23 cellular contexts compared by ENCODE assay signal in the genomic region with DNA sequence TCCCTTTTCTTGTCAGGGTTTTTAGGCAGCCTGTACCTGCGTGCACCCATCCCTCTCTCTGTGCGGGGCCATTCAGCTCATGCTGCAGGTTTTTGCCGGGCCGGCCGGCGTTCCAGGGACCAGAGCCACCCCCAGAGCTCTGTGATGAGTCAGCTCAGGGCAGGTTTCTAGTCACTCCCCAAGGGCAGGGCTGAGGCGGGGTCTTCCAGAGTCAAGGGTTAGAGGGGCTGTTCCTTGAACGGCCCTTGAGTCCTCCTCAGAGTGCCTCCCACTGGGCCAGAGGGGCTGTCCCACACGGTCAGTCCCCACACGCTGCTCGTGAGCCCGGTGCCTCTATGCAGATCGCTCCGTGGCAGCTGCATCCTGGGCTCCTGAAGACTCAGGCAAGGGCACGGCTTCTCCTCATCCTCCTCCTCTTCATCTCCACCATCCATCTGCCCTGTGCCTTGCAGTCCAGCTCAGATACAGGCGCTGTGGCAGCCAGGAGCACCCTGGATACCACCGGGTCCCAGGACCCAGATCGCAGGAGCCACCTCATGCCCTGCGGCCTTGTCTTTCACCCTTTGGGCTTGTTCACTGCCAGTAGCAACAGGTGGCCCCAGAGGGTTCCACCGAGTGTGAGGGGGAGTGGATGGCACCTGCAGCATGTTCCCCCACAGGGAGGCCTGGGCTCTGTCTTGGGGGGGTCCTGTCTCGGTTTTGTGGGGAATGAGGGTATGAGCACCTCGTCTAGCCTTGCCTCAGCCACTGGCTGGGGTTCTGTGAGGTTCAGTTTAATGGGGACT. TPM values are rescaled to one million over a fixed set of nuclear protein-coding genes. Genes with fewer than 3 reads are reported as not detected.
DNase-seq lines count a peak whose midpoint lies in the region; ATAC-seq and TF ChIP-seq lines count a peak whose summit lies in the region.
"Had no signal": no experiment of that assay in that cellular context is flagged by ENCODE, and none has a peak within 500 bp of the region (broad histone marks: within the 10 kb centered on the region; RNA-seq: fewer than 3 reads in every experiment).

No MANE protein-coding gene starts in this region.

- CTCF ChIA-PET in WTC11 (lab: Charles Lee) = interaction anchor here (0.5 to 1.9 kb wide), 4 partner anchors 7 to 181 kb away, joined by 3 to 8 read pairs (median 6); no protein-coding TSS in a partner anchor
- CTCF ChIA-PET in activated CD4-positive, alpha-beta memory T cell treated with anti-CD3 and anti-CD28 coated beads, Interleukin-2, amount 10 ng/mL, durations not matched to agents 7 days and 5 days (lab: Charles Lee) = interaction anchor here (1.2 to 2.7 kb wide), 4 partner anchors 7 to 181 kb away, joined by 3 to 11 read pairs (median 4); no protein-coding TSS in a partner anchor

- H3K36me3 ChIP-seq in H7 (replicated peaks; ENCODE audit: control insufficient read depth, insufficient read depth, low read length) = peaks cover 4% of the 10 kb centered on the region
- H3K36me3 ChIP-seq: right lobe of liver, uterus had no signal

- peak overlapping the region; percentile 95 for H3K27ac Mint-ChIP-seq in WTC11
- H3K27ac Mint-ChIP-seq in progenitor cell of endocrine pancreas = peak overlapping the region; percentile 52
- no peak overlapping the region for H3K27ac Mint-ChIP-seq in activated CD4-positive, alpha-beta memory T cell treated with anti-CD3 and anti-CD28 coated beads, Interleukin-2, amount 10 ng/mL, durations not matched to agents 7 days and 5 days
- H3K27ac Mint-ChIP-seq: activated B cell treated with CpG ODN at 0.5 μM for 24 hours; activated T-helper 17 cell treated with anti-CD3 and anti-CD28 coated beads, Interleukin-2, amount 50 U/mL, for 72 hours; T-helper 1 cell treated with Interleukin-12 subunit alpha and Interleukin-12 subunit beta and Interleukin-4 antibody, amounts not matched to agents 30 μg/mL and 1 μg/mL, for 36 hours had no signal

- intact Hi-C loops in left cardiac atrium (cut with DNase I) = loop anchor here in 1 of 2 donors (5.0 kb wide), 1 partner anchor 115 kb away; a partner anchor contains a TSS

- no peak overlapping the region for H3K4me3 ChIP-seq in H7 (ENCODE audit: insufficient read depth, low read depth, low read length)
- H3K4me3 ChIP-seq: HAP-1, right lobe of liver, uterus had no signal

- H3K27me3 Mint-ChIP-seq in WTC11 (ENCODE audit: low read depth) (no peaks in the 10 kb centered on the region), progenitor cell of endocrine pancreas (no peaks in the 10 kb centered on the region)
- H3K27me3 Mint-ChIP-seq in activated CD4-positive, alpha-beta memory T cell treated with anti-CD3 and anti-CD28 coated beads, Interleukin-2, amount 10 ng/mL, durations not matched to agents 7 days and 5 days = no peaks in the 10 kb centered on the region
- H3K27me3 Mint-ChIP-seq: activated B cell treated with CpG ODN at 0.5 μM for 24 hours; activated T-helper 17 cell treated with anti-CD3 and anti-CD28 coated beads, Interleukin-2, amount 50 U/mL, for 72 hours; central memory CD8-positive, alpha-beta T cell; effector memory CD8-positive, alpha-beta T cell had no signal

- TF ChIP-seq CTCF in WTC11 (IDR thresholded peaks at IDR 0.05) = no peak
- TF ChIP-seq CTCF in progenitor cell of endocrine pancreas (IDR thresholded peaks at IDR 0.05; ENCODE audit: unreplicated experiment) = no peak

- H3K36me3 Mint-ChIP-seq in WTC11 (peaks cover 22% of the 10 kb centered on the region), progenitor cell of endocrine pancreas (ENCODE audit: insufficient read depth) (peaks cover 6% of the 10 kb centered on the region)
- peaks cover 33% of the 10 kb centered on the region for H3K36me3 Mint-ChIP-seq in activated CD4-positive, alpha-beta memory T cell treated with anti-CD3 and anti-CD28 coated beads, Interleukin-2, amount 10 ng/mL, durations not matched to agents 7 days and 5 days (ENCODE audit: low read depth)

- no peak overlapping the region for H3K4me3 Mint-ChIP-seq in WTC11
- H3K4me3 Mint-ChIP-seq in progenitor cell of endocrine pancreas (ENCODE audit: low read depth) = no peak overlapping the region
- H3K4me3 Mint-ChIP-seq in activated CD4-positive, alpha-beta memory T cell treated with anti-CD3 and anti-CD28 coated beads, Interleukin-2, amount 10 ng/mL, durations not matched to agents 7 days and 5 days = no peak overlapping the region
- H3K4me3 Mint-ChIP-seq: activated B cell treated with CpG ODN at 0.5 μM for 24 hours; activated T-helper 17 cell treated with anti-CD3 and anti-CD28 coated beads, Interleukin-2, amount 50 U/mL, for 72 hours; central memory CD8-positive, alpha-beta T cell; effector memory CD8-positive, alpha-beta T cell; T-helper 1 cell treated with Interleukin-12 subunit alpha and Interleukin-12 subunit beta and Interleukin-4 antibody, amounts not matched to agents 30 μg/mL and 1 μg/mL, for 36 hours had no signal

- H3K9me3 Mint-ChIP-seq in WTC11 (no peaks in the 10 kb centered on the region), progenitor cell of endocrine pancreas (ENCODE audit: low read depth) (no peaks in the 10 kb centered on the region)
- H3K9me3 Mint-ChIP-seq in activated CD4-positive, alpha-beta memory T cell treated with anti-CD3 and anti-CD28 coated beads, Interleukin-2, amount 10 ng/mL, durations not matched to agents 7 days and 5 days = no peaks in the 10 kb centered on the region
- H3K9me3 Mint-ChIP-seq: activated B cell treated with CpG ODN at 0.5 μM for 24 hours; activated T-helper 17 cell treated with anti-CD3 and anti-CD28 coated beads, Interleukin-2, amount 50 U/mL, for 72 hours; central memory CD8-positive, alpha-beta T cell; effector memory CD8-positive, alpha-beta T cell; T-helper 1 cell treated with Interleukin-12 subunit alpha and Interleukin-12 subunit beta and Interleukin-4 antibody, amounts not matched to agents 30 μg/mL and 1 μg/mL, for 36 hours had no signal

- POLR2A ChIA-PET in WTC11 (lab: Charles Lee) = no interaction called here
- POLR2A ChIA-PET in activated CD4-positive, alpha-beta memory T cell treated with anti-CD3 and anti-CD28 coated beads, Interleukin-2, amount 10 ng/mL, durations not matched to agents 7 days and 5 days (lab: Charles Lee) = no interaction called here

- H3K27me3 ChIP-seq in H7 (ENCODE audit: control insufficient read depth, insufficient read depth, low read length) = no peaks in the 10 kb centered on the region
- H3K27me3 ChIP-seq: right lobe of liver, uterus had no signal

- DNase-seq in H7 (peak; percentile 57), WTC11 (ENCODE audit: low spot score) (no peak), left cardiac atrium (peak; percentile 19), progenitor cell of endocrine pancreas (ENCODE audit: low spot score, unreplicated experiment) (no peak), iPS-NIHi11 (ENCODE audit: low spot score) (no peak), middle frontal gyrus (ENCODE audit: extremely low spot score, low spot score) (no peak)
- no peak for DNase-seq in activated CD4-positive, alpha-beta memory T cell treated with anti-CD3 and anti-CD28 coated beads, Interleukin-2, amount 10 ng/mL, durations not matched to agents 7 days and 5 days
- no peak for DNase-seq in activated T-cell treated with anti-CD3 and anti-CD28 coated beads, Interleukin-2, amount 50 U/mL, for 1 hour
- DNase-seq: activated B cell treated with CpG ODN at 0.5 μM for 24 hours; activated CD8-positive, alpha-beta memory T cell treated with anti-CD3 and anti-CD28 coated beads for 24 hours; COR-L47; effector memory CD8-positive, alpha-beta T cell; hippocampal formation; KBM-7; NCI-H1930; NCI-H446; stimulated activated naive CD4-positive, alpha-beta T cell; uterus had no signal

- ATAC-seq in WTC11 = no peak
- no peak for ATAC-seq in left cardiac atrium
- ATAC-seq: activated T-helper 17 cell treated with anti-CD3 and anti-CD28 coated beads, Interleukin-2, amount 50 U/mL, for 72 hours; effector memory CD8-positive, alpha-beta T cell had no signal

- H3K4me1 Mint-ChIP-seq in WTC11 = no peaks in the 10 kb centered on the region; the same call in 1 of the 2 replicates
- no peaks in the 10 kb centered on the region for H3K4me1 Mint-ChIP-seq in progenitor cell of endocrine pancreas (ENCODE audit: low read depth)
- H3K4me1 Mint-ChIP-seq in activated CD4-positive, alpha-beta memory T cell treated with anti-CD3 and anti-CD28 coated beads, Interleukin-2, amount 10 ng/mL, durations not matched to agents 7 days and 5 days = no peaks in the 10 kb centered on the region

TF ChIP-seq in WTC11, 78 proteins besides CTCF, POLR2A, EP300 and RAD21 (continues in another document):
- TF ChIP-seq NR3C1 (CRISPR knock-in tag; conservative IDR thresholded peaks at IDR 0.05; ENCODE audit: low read depth) (no peak), OVOL2 (CRISPR knock-in tag; IDR thresholded peaks at IDR 0.05; ENCODE audit: borderline replicate concordance) (no peak), JAZF1 (CRISPR knock-in tag; IDR thresholded peaks at IDR 0.05) (no peak)
- TF ChIP-seq, protein P1, sequence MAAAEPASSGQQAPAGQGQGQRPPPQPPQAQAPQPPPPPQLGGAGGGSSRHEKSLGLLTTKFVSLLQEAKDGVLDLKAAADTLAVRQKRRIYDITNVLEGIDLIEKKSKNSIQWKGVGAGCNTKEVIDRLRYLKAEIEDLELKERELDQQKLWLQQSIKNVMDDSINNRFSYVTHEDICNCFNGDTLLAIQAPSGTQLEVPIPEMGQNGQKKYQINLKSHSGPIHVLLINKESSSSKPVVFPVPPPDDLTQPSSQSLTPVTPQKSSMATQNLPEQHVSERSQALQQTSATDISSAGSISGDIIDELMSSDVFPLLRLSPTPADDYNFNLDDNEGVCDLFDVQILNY (CRISPR knock-in tag; IDR thresholded peaks at IDR 0.05) = no peak
- TF ChIP-seq, protein P2, sequence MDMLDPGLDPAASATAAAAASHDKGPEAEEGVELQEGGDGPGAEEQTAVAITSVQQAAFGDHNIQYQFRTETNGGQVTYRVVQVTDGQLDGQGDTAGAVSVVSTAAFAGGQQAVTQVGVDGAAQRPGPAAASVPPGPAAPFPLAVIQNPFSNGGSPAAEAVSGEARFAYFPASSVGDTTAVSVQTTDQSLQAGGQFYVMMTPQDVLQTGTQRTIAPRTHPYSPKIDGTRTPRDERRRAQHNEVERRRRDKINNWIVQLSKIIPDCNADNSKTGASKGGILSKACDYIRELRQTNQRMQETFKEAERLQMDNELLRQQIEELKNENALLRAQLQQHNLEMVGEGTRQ (CRISPR knock-in tag; IDR thresholded peaks at IDR 0.05) = no peak

RNA-seq across cellular contexts. Expression of a gene that starts 17.4 kb away (rescaled TPM):
- total RNA-seq in H7 (2014; rRNA removed; shearing (Covaris generic)) = 30.3 and 35.0 TPM in 2 replicates
- total RNA-seq in WTC11 (2021) (72.8 to 81.0 TPM (median 77.2 TPM) in 3 replicates), left cardiac atrium (10 to 100 TPM; 26.1 to 28.6 TPM), progenitor cell of endocrine pancreas (33.1 and 36.0 TPM in 2 replicates)
- 10 to 100 TPM; 42.4 to 47.0 TPM for total RNA-seq in activated CD4-positive, alpha-beta memory T cell treated with anti-CD3 and anti-CD28 coated beads, Interleukin-2, amount 10 ng/mL, durations not matched to agents 7 days and 5 days

RNA-seq across cellular contexts. Expression of a gene that starts 36.5 kb away (rescaled TPM):
- 1.4 and 2.4 TPM in 2 replicates for total RNA-seq in H7 (2014; rRNA removed; shearing (Covaris generic))
- total RNA-seq in WTC11 (2021) (1.0 to 1.5 TPM (median 1.5 TPM) in 3 replicates), left cardiac atrium (10 to 100 TPM; 31.5 to 70.7 TPM), progenitor cell of endocrine pancreas (0.41 and 0.47 TPM in 2 replicates)
- 100 to 1,000 TPM; 631 to 642 TPM for total RNA-seq in activated CD4-positive, alpha-beta memory T cell treated with anti-CD3 and anti-CD28 coated beads, Interleukin-2, amount 10 ng/mL, durations not matched to agents 7 days and 5 days

Comparison
In these comparisons a context has a peak if more than half of its experiments do, and no peak if none do; other contexts are left out.
1. DNase-seq: peak in H7 (single experiment) and left cardiac atrium (single experiment); none in WTC11 (single experiment), progenitor cell of endocrine pancreas (single experiment), iPS-NIHi11 (single experiment), activated CD4-positive, alpha-beta memory T cell treated with anti-CD3 and anti-CD28 coated beads, Interleukin-2, amount 10 ng/mL, durations not matched to agents 7 days and 5 days (single experiment), middle frontal gyrus (single experiment) and activated T-cell treated with anti-CD3 and anti-CD28 coated beads, Interleukin-2, amount 50 U/mL, for 1 hour (single experiment).